12 cellular contexts compared by ENCODE assay signal in the genomic region with DNA sequence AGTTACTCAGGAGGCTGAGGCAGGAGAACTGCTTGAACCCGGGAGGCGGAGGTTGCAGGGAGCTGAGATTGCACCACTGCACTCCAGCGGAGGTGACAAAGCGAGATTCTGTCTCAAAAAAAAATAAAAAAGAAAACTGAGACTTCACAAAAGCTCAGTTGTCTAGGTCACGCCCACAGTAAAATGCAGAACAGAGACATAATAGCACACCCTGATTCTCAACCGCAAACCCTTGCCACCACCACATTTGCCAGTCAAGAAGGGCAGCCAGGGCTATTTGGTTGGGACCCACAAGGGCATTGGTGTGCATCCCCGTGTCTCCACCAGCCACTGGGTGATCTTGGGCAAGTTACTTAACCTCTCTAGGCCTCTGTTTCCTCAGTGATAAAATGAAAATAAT. TPM values are rescaled to one million over a fixed set of nuclear protein-coding genes. Genes with fewer than 3 reads are reported as not detected.
DNase-seq lines count a peak whose midpoint lies in the region; ATAC-seq lines count a peak whose summit lies in the region.
"Had no signal": no experiment of that assay in that cellular context is flagged by ENCODE, and none has a peak within 500 bp of the region (broad histone marks: within the 10 kb centered on the region; RNA-seq: fewer than 3 reads in every experiment).

No MANE protein-coding gene starts in this region.

- POLR2A ChIA-PET in activated CD4-positive, alpha-beta T cell treated with anti-CD3 and anti-CD28 coated beads for 36 hours (lab: Charles Lee), result no interaction called here

- H3K4me1 Mint-ChIP-seq in memory B cell, result peaks cover 3% of the 10 kb centered on the region
- H3K4me1 Mint-ChIP-seq in activated T-helper 1 cell treated with anti-CD3 and anti-CD28 coated beads, Interleukin-12 subunit alpha, Interleukin-12 subunit beta, Interleukin-2, Interleukin-4 antibody, amounts not matched to agents 30 ng/mL and 10 ng/mL and 1 ng/mL, durations not matched to agents 14 hours and 24 hours and 36 hours (ENCODE audit: low read depth), result no peaks in the 10 kb centered on the region
- H3K4me1 Mint-ChIP-seq in activated CD4-positive, alpha-beta T cell treated with anti-CD3 and anti-CD28 coated beads for 36 hours, result peaks cover 3% of the 10 kb centered on the region

- peaks cover 24% of the 10 kb centered on the region for H3K27me3 Mint-ChIP-seq in memory B cell
- peaks cover 6% of the 10 kb centered on the region for H3K27me3 Mint-ChIP-seq in activated T-helper 1 cell treated with anti-CD3 and anti-CD28 coated beads, Interleukin-12 subunit alpha, Interleukin-12 subunit beta, Interleukin-2, Interleukin-4 antibody, amounts not matched to agents 30 ng/mL and 10 ng/mL and 1 ng/mL, durations not matched to agents 14 hours and 24 hours and 36 hours (ENCODE audit: insufficient read depth)
- H3K27me3 Mint-ChIP-seq in activated CD4-positive, alpha-beta T cell treated with anti-CD3 and anti-CD28 coated beads for 36 hours, result peaks cover 4% of the 10 kb centered on the region

- DNase-seq in memory B cell (ENCODE audit: low spot score in 2 of 2) (peak in 1 of 2 donors; percentile 35), NCI-H2227 treated with DMSO at 0.1 percent for 48 hours (lab: John Stamatoyannopoulos, UW) (no peak), T-helper 2 cell (no peak)
- DNase-seq in activated T-helper 1 cell treated with anti-CD3 and anti-CD28 coated beads, Interleukin-12 subunit alpha, Interleukin-12 subunit beta, Interleukin-2, Interleukin-4 antibody, amounts not matched to agents 30 ng/mL and 10 ng/mL and 1 ng/mL, durations not matched to agents 14 hours and 24 hours and 36 hours (ENCODE audit: low spot score), result no peak
- DNase-seq in activated CD4-positive, alpha-beta T cell treated with anti-CD3 and anti-CD28 coated beads for 36 hours, result no peak
- DNase-seq: NCI-H69, testis had no signal

- intact Hi-C loops in activated T-helper 1 cell treated with anti-CD3 and anti-CD28 coated beads, Interleukin-12 subunit alpha, Interleukin-12 subunit beta, Interleukin-2, Interleukin-4 antibody, amounts not matched to agents 30 ng/mL and 10 ng/mL and 1 ng/mL, durations not matched to agents 14 hours and 24 hours and 36 hours (cut with micrococcal nuclease), result no loop called here
- intact Hi-C loops in activated CD4-positive, alpha-beta T cell treated with anti-CD3 and anti-CD28 coated beads for 36 hours (cut with DNase I, micrococcal nuclease), result loop anchor here in 1 of 2 experiments (10.0 kb wide), 1 partner anchor 62 kb away; no protein-coding TSS in a partner anchor

- H3K36me3 Mint-ChIP-seq in memory B cell, result no peaks in the 10 kb centered on the region
- no peaks in the 10 kb centered on the region for H3K36me3 Mint-ChIP-seq in activated T-helper 1 cell treated with anti-CD3 and anti-CD28 coated beads, Interleukin-12 subunit alpha, Interleukin-12 subunit beta, Interleukin-2, Interleukin-4 antibody, amounts not matched to agents 30 ng/mL and 10 ng/mL and 1 ng/mL, durations not matched to agents 14 hours and 24 hours and 36 hours (ENCODE audit: low read depth)
- H3K36me3 Mint-ChIP-seq in activated CD4-positive, alpha-beta T cell treated with anti-CD3 and anti-CD28 coated beads for 36 hours (ENCODE audit: low read depth), result no peaks in the 10 kb centered on the region

- peak; percentile 80 for ATAC-seq in GM18873 (IDR thresholded peaks at IDR 0.05; ENCODE audit: low FRiP score, unreplicated experiment)
- peak; percentile 88 for ATAC-seq in GM21723 (IDR thresholded peaks at IDR 0.05; ENCODE audit: unreplicated experiment)
- peak; percentile 93 for ATAC-seq in HG03432 (IDR thresholded peaks at IDR 0.05; ENCODE audit: unreplicated experiment)
- peak; percentile 98 for ATAC-seq in memory B cell (ENCODE audit: low read depth)
- ATAC-seq in activated CD4-positive, alpha-beta T cell treated with anti-CD3 and anti-CD28 coated beads for 36 hours, result no peak

- H3K27ac Mint-ChIP-seq in memory B cell, result no peak overlapping the region
- H3K27ac Mint-ChIP-seq in activated T-helper 1 cell treated with anti-CD3 and anti-CD28 coated beads, Interleukin-12 subunit alpha, Interleukin-12 subunit beta, Interleukin-2, Interleukin-4 antibody, amounts not matched to agents 30 ng/mL and 10 ng/mL and 1 ng/mL, durations not matched to agents 14 hours and 24 hours and 36 hours, result no peak overlapping the region
- no peak overlapping the region for H3K27ac Mint-ChIP-seq in activated CD4-positive, alpha-beta T cell treated with anti-CD3 and anti-CD28 coated beads for 36 hours
- H3K27ac Mint-ChIP-seq: mesothelial cell of epicardium had no signal

- H3K4me3 Mint-ChIP-seq in memory B cell, result no peak overlapping the region
- H3K4me3 Mint-ChIP-seq in activated T-helper 1 cell treated with anti-CD3 and anti-CD28 coated beads, Interleukin-12 subunit alpha, Interleukin-12 subunit beta, Interleukin-2, Interleukin-4 antibody, amounts not matched to agents 30 ng/mL and 10 ng/mL and 1 ng/mL, durations not matched to agents 14 hours and 24 hours and 36 hours, result no peak overlapping the region
- no peak overlapping the region for H3K4me3 Mint-ChIP-seq in activated CD4-positive, alpha-beta T cell treated with anti-CD3 and anti-CD28 coated beads for 36 hours
- H3K4me3 Mint-ChIP-seq: mesothelial cell of epicardium had no signal

- H3K9me3 Mint-ChIP-seq in memory B cell, result no peaks in the 10 kb centered on the region
- no peaks in the 10 kb centered on the region for H3K9me3 Mint-ChIP-seq in activated T-helper 1 cell treated with anti-CD3 and anti-CD28 coated beads, Interleukin-12 subunit alpha, Interleukin-12 subunit beta, Interleukin-2, Interleukin-4 antibody, amounts not matched to agents 30 ng/mL and 10 ng/mL and 1 ng/mL, durations not matched to agents 14 hours and 24 hours and 36 hours
- no peaks in the 10 kb centered on the region for H3K9me3 Mint-ChIP-seq in activated CD4-positive, alpha-beta T cell treated with anti-CD3 and anti-CD28 coated beads for 36 hours (ENCODE audit: low read depth)
- H3K9me3 Mint-ChIP-seq: mesothelial cell of epicardium had no signal

- CTCF ChIA-PET in activated CD4-positive, alpha-beta T cell treated with anti-CD3 and anti-CD28 coated beads for 36 hours (lab: Charles Lee), result interaction anchor here (0.6 kb wide), 1 partner anchor 59 kb away, joined by 3 read pairs; no protein-coding TSS in a partner anchor

RNA-seq across cellular contexts. Expression of gene CREB3L1, which starts 25.4 kb away (rescaled TPM):
- total RNA-seq in activated T-helper 1 cell treated with anti-CD3 and anti-CD28 coated beads, Interleukin-12 subunit alpha, Interleukin-12 subunit beta, Interleukin-2, Interleukin-4 antibody, amounts not matched to agents 30 ng/mL and 10 ng/mL and 1 ng/mL, durations not matched to agents 14 hours and 24 hours and 36 hours, result 0.15 and 0.39 TPM in 2 replicates
- total RNA-seq in activated CD4-positive, alpha-beta T cell treated with anti-CD3 and anti-CD28 coated beads for 36 hours, result under 1 TPM in 1 of 2 experiments, not detected in 1; 0.19 TPM
- total RNA-seq: MCF 10A had no signal

RNA-seq across cellular contexts. Expression of gene DGKZ, which starts 44.4 kb away (rescaled TPM):
- total RNA-seq in activated T-helper 1 cell treated with anti-CD3 and anti-CD28 coated beads, Interleukin-12 subunit alpha, Interleukin-12 subunit beta, Interleukin-2, Interleukin-4 antibody, amounts not matched to agents 30 ng/mL and 10 ng/mL and 1 ng/mL, durations not matched to agents 14 hours and 24 hours and 36 hours, result 101 TPM in 2 replicates
- total RNA-seq in activated CD4-positive, alpha-beta T cell treated with anti-CD3 and anti-CD28 coated beads for 36 hours, result 100 to 1,000 TPM in 1 of 2 experiments, 10 to 100 TPM in 1; 87.6 to 101 TPM
